In the genomic region with DNA sequence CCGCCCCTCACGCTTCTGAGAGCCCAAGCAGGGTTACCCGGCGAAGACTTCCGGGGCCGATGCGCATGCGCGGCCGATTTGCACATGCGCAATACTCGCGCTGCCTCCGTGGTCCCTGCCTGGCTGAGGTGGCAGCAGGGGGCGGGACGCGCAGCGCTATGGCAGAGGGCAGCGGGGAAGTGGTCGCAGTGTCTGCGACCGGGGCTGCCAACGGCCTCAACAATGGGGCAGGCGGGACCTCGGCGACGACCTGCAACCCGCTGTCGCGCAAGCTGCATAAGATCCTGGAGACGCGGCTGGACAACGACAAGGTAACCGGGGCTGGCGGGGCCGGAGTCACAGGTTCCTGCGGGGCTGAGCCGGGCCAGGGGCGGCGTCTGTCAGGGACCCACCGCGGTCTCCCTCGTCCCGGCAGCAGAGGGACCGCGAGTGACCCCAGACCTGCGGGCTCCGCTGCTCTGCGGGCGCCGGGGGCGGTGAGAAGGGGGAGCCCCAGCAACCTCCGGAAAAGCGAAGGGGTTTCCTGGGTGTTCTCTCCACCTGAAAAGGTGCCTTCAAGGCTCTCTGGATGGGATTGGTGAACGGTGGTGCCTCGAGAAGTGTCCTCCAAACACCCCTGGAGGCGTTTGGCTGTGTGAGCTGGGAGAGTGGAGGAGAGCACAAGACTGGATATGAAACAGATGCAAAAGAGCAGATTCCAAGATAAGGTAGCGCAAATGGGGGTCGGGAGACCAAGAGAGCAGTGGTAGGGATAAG, we compare ENCODE assay signal across 1 cellular context.
TF ChIP-seq lines count a peak whose summit lies in the region.

Gene COG6, plus strand, starts transcription at position 94 of the 756 bp plus-strand sequence. Its CDS starts 65 bp downstream, at position 159.

TF ChIP-seq in HepG2, 621 proteins besides CTCF, POLR2A, EP300 and RAD21 (continued from another document and continues in another):
- TF ChIP-seq, protein P1, sequence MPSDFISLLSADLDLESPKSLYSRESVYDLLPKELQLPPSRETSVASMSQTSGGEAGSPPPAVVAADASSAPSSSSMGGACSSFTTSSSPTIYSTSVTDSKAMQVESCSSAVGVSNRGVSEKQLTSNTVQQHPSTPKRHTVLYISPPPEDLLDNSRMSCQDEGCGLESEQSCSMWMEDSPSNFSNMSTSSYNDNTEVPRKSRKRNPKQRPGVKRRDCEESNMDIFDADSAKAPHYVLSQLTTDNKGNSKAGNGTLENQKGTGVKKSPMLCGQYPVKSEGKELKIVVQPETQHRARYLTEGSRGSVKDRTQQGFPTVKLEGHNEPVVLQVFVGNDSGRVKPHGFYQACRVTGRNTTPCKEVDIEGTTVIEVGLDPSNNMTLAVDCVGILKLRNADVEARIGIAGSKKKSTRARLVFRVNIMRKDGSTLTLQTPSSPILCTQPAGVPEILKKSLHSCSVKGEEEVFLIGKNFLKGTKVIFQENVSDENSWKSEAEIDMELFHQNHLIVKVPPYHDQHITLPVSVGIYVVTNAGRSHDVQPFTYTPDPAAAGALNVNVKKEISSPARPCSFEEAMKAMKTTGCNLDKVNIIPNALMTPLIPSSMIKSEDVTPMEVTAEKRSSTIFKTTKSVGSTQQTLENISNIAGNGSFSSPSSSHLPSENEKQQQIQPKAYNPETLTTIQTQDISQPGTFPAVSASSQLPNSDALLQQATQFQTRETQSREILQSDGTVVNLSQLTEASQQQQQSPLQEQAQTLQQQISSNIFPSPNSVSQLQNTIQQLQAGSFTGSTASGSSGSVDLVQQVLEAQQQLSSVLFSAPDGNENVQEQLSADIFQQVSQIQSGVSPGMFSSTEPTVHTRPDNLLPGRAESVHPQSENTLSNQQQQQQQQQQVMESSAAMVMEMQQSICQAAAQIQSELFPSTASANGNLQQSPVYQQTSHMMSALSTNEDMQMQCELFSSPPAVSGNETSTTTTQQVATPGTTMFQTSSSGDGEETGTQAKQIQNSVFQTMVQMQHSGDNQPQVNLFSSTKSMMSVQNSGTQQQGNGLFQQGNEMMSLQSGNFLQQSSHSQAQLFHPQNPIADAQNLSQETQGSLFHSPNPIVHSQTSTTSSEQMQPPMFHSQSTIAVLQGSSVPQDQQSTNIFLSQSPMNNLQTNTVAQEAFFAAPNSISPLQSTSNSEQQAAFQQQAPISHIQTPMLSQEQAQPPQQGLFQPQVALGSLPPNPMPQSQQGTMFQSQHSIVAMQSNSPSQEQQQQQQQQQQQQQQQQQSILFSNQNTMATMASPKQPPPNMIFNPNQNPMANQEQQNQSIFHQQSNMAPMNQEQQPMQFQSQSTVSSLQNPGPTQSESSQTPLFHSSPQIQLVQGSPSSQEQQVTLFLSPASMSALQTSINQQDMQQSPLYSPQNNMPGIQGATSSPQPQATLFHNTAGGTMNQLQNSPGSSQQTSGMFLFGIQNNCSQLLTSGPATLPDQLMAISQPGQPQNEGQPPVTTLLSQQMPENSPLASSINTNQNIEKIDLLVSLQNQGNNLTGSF (CRISPR knock-in tag; IDR thresholded peaks at IDR 0.05): peak; percentile 80; the same call in 1 of the 2 replicates
- TF ChIP-seq ZNF709 (CRISPR knock-in tag; IDR thresholded peaks at IDR 0.05) (no peak), FOXA3 (CRISPR knock-in tag; IDR thresholded peaks at IDR 0.05) (0 out of 2 replicates have a peak, but pooled peaks have one; percentile 16), ZNF367 (CRISPR knock-in tag; IDR thresholded peaks at IDR 0.05; ENCODE audit: borderline replicate concordance) (no peak; the same call in 1 of the 2 replicates), KDM3A (CRISPR knock-in tag; IDR thresholded peaks at IDR 0.05; ENCODE audit: low read depth) (0 out of 2 replicates have a peak, but pooled peaks have one; percentile 44), ZBTB40 (IDR thresholded peaks at IDR 0.05) (no peak), ZBTB40 (CRISPR knock-in tag; IDR thresholded peaks at IDR 0.05) (peak; percentile 73; the same call in 1 of the 2 replicates), ZNF691 (CRISPR knock-in tag; IDR thresholded peaks at IDR 0.05; ENCODE audit: borderline replicate concordance, low read depth) (no peak), BRCA1 (CRISPR knock-in tag; IDR thresholded peaks at IDR 0.05) (no peak), ZNF34 (CRISPR knock-in tag; IDR thresholded peaks at IDR 0.05; ENCODE audit: borderline replicate concordance) (no peak), GTF2F1 (IDR thresholded peaks at IDR 0.05; ENCODE audit: low read length) (no peak), EEA1 (CRISPR knock-in tag; IDR thresholded peaks at IDR 0.05; ENCODE audit: borderline replicate concordance) (peak; percentile 78; the same call in 1 of the 2 replicates), REST (IDR thresholded peaks at IDR 0.05; ENCODE audit: borderline replicate concordance in 1 of 2, low read depth in 1 of 2, low read length in 2 of 2) (peak in 1 of 2 experiments; percentile 8; a peak in 1 of 4 replicates), ZNF17 (CRISPR knock-in tag; IDR thresholded peaks at IDR 0.05) (no peak), ZFX (CRISPR knock-in tag; IDR thresholded peaks at IDR 0.05; ENCODE audit: low read depth) (peak; percentile 83), ZNF468 (CRISPR knock-in tag; IDR thresholded peaks at IDR 0.05) (no peak), ZNF607 (CRISPR knock-in tag; IDR thresholded peaks at IDR 0.05; ENCODE audit: borderline replicate concordance) (0 out of 2 replicates have a peak, but pooled peaks have one; percentile 49), WIZ (CRISPR knock-in tag; IDR thresholded peaks at IDR 0.05) (no peak)
- TF ChIP-seq, protein P2, sequence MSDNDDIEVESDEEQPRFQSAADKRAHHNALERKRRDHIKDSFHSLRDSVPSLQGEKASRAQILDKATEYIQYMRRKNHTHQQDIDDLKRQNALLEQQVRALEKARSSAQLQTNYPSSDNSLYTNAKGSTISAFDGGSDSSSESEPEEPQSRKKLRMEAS (IDR thresholded peaks at IDR 0.05): peak; percentile 74
- TF ChIP-seq, protein P3, sequence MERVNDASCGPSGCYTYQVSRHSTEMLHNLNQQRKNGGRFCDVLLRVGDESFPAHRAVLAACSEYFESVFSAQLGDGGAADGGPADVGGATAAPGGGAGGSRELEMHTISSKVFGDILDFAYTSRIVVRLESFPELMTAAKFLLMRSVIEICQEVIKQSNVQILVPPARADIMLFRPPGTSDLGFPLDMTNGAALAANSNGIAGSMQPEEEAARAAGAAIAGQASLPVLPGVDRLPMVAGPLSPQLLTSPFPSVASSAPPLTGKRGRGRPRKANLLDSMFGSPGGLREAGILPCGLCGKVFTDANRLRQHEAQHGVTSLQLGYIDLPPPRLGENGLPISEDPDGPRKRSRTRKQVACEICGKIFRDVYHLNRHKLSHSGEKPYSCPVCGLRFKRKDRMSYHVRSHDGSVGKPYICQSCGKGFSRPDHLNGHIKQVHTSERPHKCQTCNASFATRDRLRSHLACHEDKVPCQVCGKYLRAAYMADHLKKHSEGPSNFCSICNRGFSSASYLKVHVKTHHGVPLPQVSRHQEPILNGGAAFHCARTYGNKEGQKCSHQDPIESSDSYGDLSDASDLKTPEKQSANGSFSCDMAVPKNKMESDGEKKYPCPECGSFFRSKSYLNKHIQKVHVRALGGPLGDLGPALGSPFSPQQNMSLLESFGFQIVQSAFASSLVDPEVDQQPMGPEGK (CRISPR knock-in tag; IDR thresholded peaks at IDR 0.05): no peak
- TF ChIP-seq, protein P4, sequence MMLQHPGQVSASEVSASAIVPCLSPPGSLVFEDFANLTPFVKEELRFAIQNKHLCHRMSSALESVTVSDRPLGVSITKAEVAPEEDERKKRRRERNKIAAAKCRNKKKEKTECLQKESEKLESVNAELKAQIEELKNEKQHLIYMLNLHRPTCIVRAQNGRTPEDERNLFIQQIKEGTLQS (CRISPR knock-in tag; IDR thresholded peaks at IDR 0.05): no peak
- TF ChIP-seq, protein P5, sequence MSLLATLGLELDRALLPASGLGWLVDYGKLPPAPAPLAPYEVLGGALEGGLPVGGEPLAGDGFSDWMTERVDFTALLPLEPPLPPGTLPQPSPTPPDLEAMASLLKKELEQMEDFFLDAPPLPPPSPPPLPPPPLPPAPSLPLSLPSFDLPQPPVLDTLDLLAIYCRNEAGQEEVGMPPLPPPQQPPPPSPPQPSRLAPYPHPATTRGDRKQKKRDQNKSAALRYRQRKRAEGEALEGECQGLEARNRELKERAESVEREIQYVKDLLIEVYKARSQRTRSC (CRISPR knock-in tag; IDR thresholded peaks at IDR 0.05; ENCODE audit: low read depth): no peak
